Comparison of ENCODE assay signal across 36 cellular contexts in genomic region chr16:68187505-68187904, GRCh38. TPM values are rescaled to one million over a fixed set of nuclear protein-coding genes. Genes with fewer than 3 reads are reported as not detected.
"Had no signal": no experiment of that assay in that cellular context is flagged by ENCODE, and none has a peak within 500 bp of the region (broad histone marks: within the 10 kb centered on the region; RNA-seq: fewer than 3 reads in every experiment).

No MANE protein-coding gene starts in this region.

- H3K4me3 ChIP-seq: MG63 had no signal

- H3K9me3 ChIP-seq: MG63 had no signal

- DNase-seq: Karpas-422, Kasumi-1, MG63, MM.1S, MV-4-11, NCI-H1048, NCI-H1092, NCI-H1092 treated with DMSO at 0.1 percent for 48 hours, NCI-H1105, NCI-H1105 treated with DMSO at 0.1 percent for 48 hours, NCI-H1417, NCI-H1417 treated with DMSO at 0.1 percent for 48 hours, NCI-H1436, NCI-H1436 treated with DMSO at 0.1 percent for 48 hours, NCI-H146, NCI-H1694, NCI-H1694 treated with DMSO at 0.1 percent for 48 hours, NCI-H187, NCI-H187 treated with DMSO at 0.1 percent for 48 hours, NCI-H1930, NCI-H2029, NCI-H2029 treated with DMSO at 0.1 percent for 48 hours, NCI-H2081, NCI-H2081 treated with DMSO at 0.1 percent for 48 hours, NCI-H2107, NCI-H2171, NCI-H2171 treated with DMSO at 0.1 percent for 48 hours, NCI-H2227 treated with DMSO at 0.1 percent for 48 hours, NCI-H226, NCI-H345, NCI-H446, NCI-H446 treated with DMSO at 0.1 percent for 48 hours, NCI-H510A, NCI-H510A treated with DMSO at 0.1 percent for 48 hours had no signal

- H3K27me3 ChIP-seq: MG63 had no signal

- H3K36me3 ChIP-seq: MG63 had no signal

RNA-seq across cellular contexts. Expression of gene ESRP2, which starts 48.4 kb away (rescaled TPM):
- total RNA-seq: LHCN-M2, M059J had no signal
